In genomic region chr22:45603631-45604030, GRCh38 we compare ENCODE assay signal across 16 cellular contexts.
DNase-seq lines count a peak whose midpoint lies in the region; ATAC-seq and TF ChIP-seq lines count a peak whose summit lies in the region.
"Had no signal": no experiment of that assay in that cellular context is flagged by ENCODE, and none has a peak within 500 bp of the region (broad histone marks: within the 10 kb centered on the region; RNA-seq: fewer than 3 reads in every experiment).

No MANE protein-coding gene starts in this region.

- no peaks in the 10 kb centered on the region for H3K9me3 Mint-ChIP-seq in CD4-positive, alpha-beta memory T cell

- POLR2A ChIA-PET in PC-9 (lab: Charles Lee; ENCODE audit: unreplicated experiment) = interaction anchor here (0.6 kb wide), 1 partner anchor 354 kb away, joined by 13 read pairs; no protein-coding TSS in a partner anchor
- POLR2A ChIA-PET in CD4-positive, alpha-beta memory T cell (lab: Charles Lee; ENCODE audit: partially characterized antibody) = no interaction called here

- H3K79me2 ChIP-seq in PC-9 (ENCODE audit: low read depth) = no peaks in the 10 kb centered on the region; the same call in 1 of the 2 replicates
- H3K79me2 ChIP-seq in hepatocyte = no peaks in the 10 kb centered on the region

- intact Hi-C loops in Right ventricle myocardium inferior (cut with DNase I) (no loop called here), right cardiac atrium (cut with DNase I) (no loop called here), PC-9 (cut with micrococcal nuclease; ENCODE audit: unreplicated experiment) (no loop called here)
- intact Hi-C loops in CD4-positive, alpha-beta memory T cell (cut with micrococcal nuclease) = no loop called here

- H3K36me3 ChIP-seq in PC-9 (ENCODE audit: low read depth) (0 out of 2 replicates have a peak, but pooled peaks cover 7% of the 10 kb centered on the region), hepatocyte (replicated peaks; ENCODE audit: insufficient read depth, low read depth) (no peaks in the 10 kb centered on the region)
- H3K36me3 ChIP-seq in CD4-positive, alpha-beta memory T cell (ENCODE audit: insufficient read depth, low read length) = no peaks in the 10 kb centered on the region
- H3K36me3 ChIP-seq: colonic mucosa had no signal

- H3K27ac ChIP-seq in right cardiac atrium (ENCODE audit: low read length) (no peak overlapping the region), PC-9 (0 out of 2 replicates have a peak overlapping the region, but pooled peaks have one; percentile 68), foreskin keratinocyte (peak overlapping the region; percentile 81), hepatocyte (no peak overlapping the region)
- no peak overlapping the region for H3K27ac ChIP-seq in CD4-positive, alpha-beta memory T cell (ENCODE audit: low read depth, low read length)
- H3K27ac ChIP-seq: colonic mucosa, tibial artery had no signal

- no peaks in the 10 kb centered on the region for H3K36me3 Mint-ChIP-seq in CD4-positive, alpha-beta memory T cell
- H3K36me3 Mint-ChIP-seq: activated naive CD8-positive, alpha-beta T cell had no signal

- H3K27me3 ChIP-seq in right cardiac atrium (ENCODE audit: control insufficient read depth, insufficient read depth) (no peaks in the 10 kb centered on the region), PC-9 (ENCODE audit: insufficient read depth, low read depth) (no peaks in the 10 kb centered on the region), foreskin keratinocyte (no peaks in the 10 kb centered on the region), hepatocyte (no peaks in the 10 kb centered on the region)
- no peaks in the 10 kb centered on the region for H3K27me3 ChIP-seq in CD4-positive, alpha-beta memory T cell (ENCODE audit: insufficient read depth, low read length)
- H3K27me3 ChIP-seq: colonic mucosa, tibial artery had no signal

- H2AFZ ChIP-seq in PC-9 (no peak overlapping the region), hepatocyte (no peak overlapping the region)

- no peaks in the 10 kb centered on the region for H3K9me2 ChIP-seq in PC-9 (ENCODE audit: insufficient read depth)
- H3K9me2 ChIP-seq in hepatocyte (replicated peaks; ENCODE audit: insufficient read depth) = no peaks in the 10 kb centered on the region

- H3K27ac Mint-ChIP-seq in CD4-positive, alpha-beta memory T cell = no peak overlapping the region
- H3K27ac Mint-ChIP-seq: activated naive CD8-positive, alpha-beta T cell had no signal

- H3K4me2 ChIP-seq in PC-9 (no peak overlapping the region), hepatocyte (no peak overlapping the region)

- DNase-seq in Right ventricle myocardium inferior (ENCODE audit: missing footprints) (peak; percentile 7), right cardiac atrium (no peak), PC-9 (no peak), foreskin keratinocyte (no peak), hepatocyte (ENCODE audit: low spot score) (no peak), ecto neural progenitor cell (ENCODE audit: low spot score) (no peak)
- DNase-seq in CD4-positive, alpha-beta memory T cell = no peak
- DNase-seq in activated effector memory CD4-positive, alpha-beta T cell treated with Interleukin-2 at 50 U/mL for 16 hours = no peak
- DNase-seq: colonic mucosa; left colon; mucosa of descending colon; NCI-H1417 treated with DMSO at 0.1 percent for 48 hours; NCI-H226; stimulated activated naive CD4-positive, alpha-beta T cell; tibial artery had no signal

- BruUV-seq in PC-9 (replicated peaks; lab: Mats Ljungman, UMichigan) = no TSS peak

- peaks cover 46% of the 10 kb centered on the region for H3F3A ChIP-seq in PC-9 (ENCODE audit: insufficient read depth, low read depth)

- no peaks in the 10 kb centered on the region for H3K4me1 ChIP-seq in right cardiac atrium (ENCODE audit: control insufficient read depth, insufficient read depth, low read length)
- H3K4me1 ChIP-seq in PC-9 (replicated peaks; ENCODE audit: insufficient read depth) = peaks cover 42% of the 10 kb centered on the region
- peaks cover 16% of the 10 kb centered on the region for H3K4me1 ChIP-seq in foreskin keratinocyte
- no peaks in the 10 kb centered on the region for H3K4me1 ChIP-seq in CD4-positive, alpha-beta memory T cell (ENCODE audit: insufficient read depth, low read length)
- H3K4me1 ChIP-seq in hepatocyte (ENCODE audit: insufficient read depth) = peaks cover 3% of the 10 kb centered on the region
- H3K4me1 ChIP-seq: colonic mucosa had no signal

- H3K9me3 ChIP-seq in right cardiac atrium (ENCODE audit: control insufficient read depth, low read length) (no peaks in the 10 kb centered on the region), PC-9 (ENCODE audit: insufficient read depth, low read depth) (no peaks in the 10 kb centered on the region), hepatocyte (ENCODE audit: low read depth) (no peaks in the 10 kb centered on the region)
- H3K9me3 ChIP-seq in CD4-positive, alpha-beta memory T cell (ENCODE audit: control insufficient read depth in 1 of 2, low read length in 2 of 2) = no peaks in the 10 kb centered on the region
- H3K9me3 ChIP-seq: colonic mucosa, mucosa of descending colon, tibial artery had no signal

- H3K4me1 Mint-ChIP-seq in CD4-positive, alpha-beta memory T cell = peaks cover 3 to 9% (median 3%) of the 10 kb centered on the region in 4 donors

- ATAC-seq in Right ventricle myocardium inferior (no peak), right cardiac atrium (no peak), foreskin keratinocyte (no peak)
- ATAC-seq: left colon, mucosa of descending colon had no signal

- no peak for TF ChIP-seq CTCF in PC-9 (conservative IDR thresholded peaks at IDR 0.05)
- no peak for TF ChIP-seq CTCF in foreskin keratinocyte (conservative IDR thresholded peaks at IDR 0.05)
- no peak for TF ChIP-seq CTCF in hepatocyte (IDR thresholded peaks at IDR 0.05; ENCODE audit: poor library complexity)

- no peak overlapping the region for H3K4me3 Mint-ChIP-seq in CD4-positive, alpha-beta memory T cell
- H3K4me3 Mint-ChIP-seq: activated naive CD8-positive, alpha-beta T cell had no signal

- CTCF ChIA-PET in PC-9 (lab: Charles Lee) = no interaction called here
- CTCF ChIA-PET in CD4-positive, alpha-beta memory T cell (lab: Charles Lee; ENCODE audit: partially characterized antibody) = no interaction called here

- H3K27me3 Mint-ChIP-seq in CD4-positive, alpha-beta memory T cell = peaks cover 8 to 9% of the 10 kb centered on the region in 2 donors

- H3K4me3 ChIP-seq in right cardiac atrium (ENCODE audit: low read length) (no peak overlapping the region), PC-9 (no peak overlapping the region), hepatocyte (no peak overlapping the region)
- no peak overlapping the region for H3K4me3 ChIP-seq in CD4-positive, alpha-beta memory T cell (ENCODE audit: low read length in 2 of 2)
- H3K4me3 ChIP-seq: colonic mucosa, mucosa of descending colon, tibial artery had no signal

- no peaks in the 10 kb centered on the region for H4K20me1 ChIP-seq in PC-9 (ENCODE audit: insufficient read depth)
- no peaks in the 10 kb centered on the region for H4K20me1 ChIP-seq in hepatocyte (ENCODE audit: insufficient read depth, poor library complexity, severe bottlenecking)

- WGBS in right cardiac atrium = 56% methylated on average over 3 of the region's 3 CpGs
- 93% methylated on average over 3 of the region's 3 CpGs for WGBS in hepatocyte (ENCODE audit: low lambda C conversion rate, missing lambda C conversion rate)

Comparison
In these comparisons a context has a peak if more than half of its experiments do, and no peak if none do; other contexts are left out.
1. H3K27ac ChIP-seq: peak in PC-9 (single experiment) and foreskin keratinocyte (single experiment); none in right cardiac atrium (single experiment), CD4-positive, alpha-beta memory T cell (single experiment) and hepatocyte (single experiment).